26 cellular contexts compared by ENCODE assay signal in the genomic region with DNA sequence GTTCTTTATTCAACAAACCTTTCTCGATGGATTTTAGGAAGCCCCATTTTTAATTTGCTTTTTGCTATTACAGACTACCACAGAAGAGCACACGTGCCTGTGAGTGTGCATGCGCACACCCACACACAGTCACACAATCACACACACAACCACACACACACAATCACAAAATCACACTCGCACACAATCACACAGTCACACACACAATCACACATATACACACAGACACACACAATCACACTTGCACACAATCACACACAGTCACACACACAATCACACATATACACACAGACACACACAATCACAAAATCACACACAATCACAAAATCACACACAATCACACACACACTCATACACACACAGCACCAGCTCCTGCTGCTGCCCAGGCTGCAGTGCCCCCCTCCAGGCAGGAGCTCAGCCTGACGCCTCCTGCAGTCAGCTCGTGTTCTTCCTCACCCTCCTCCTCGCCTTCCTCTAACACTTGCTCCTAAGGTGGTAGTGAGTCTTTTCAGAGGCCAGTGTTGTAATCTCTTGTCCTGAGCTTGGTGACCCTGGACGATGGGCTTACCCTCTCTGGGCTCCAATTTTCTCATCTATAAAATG.
DNase-seq lines count a peak whose midpoint lies in the region; ATAC-seq, FAIRE-seq and TF ChIP-seq lines count a peak whose summit lies in the region.
"Had no signal": no experiment of that assay in that cellular context is flagged by ENCODE, and none has a peak within 500 bp of the region (broad histone marks: within the 10 kb centered on the region; RNA-seq: fewer than 3 reads in every experiment).

No MANE protein-coding gene starts in this region.

- H3K4me3 Mint-ChIP-seq in osteocyte (ENCODE audit: unreplicated experiment), result no peak overlapping the region
- H3K4me3 Mint-ChIP-seq: CD4-positive, alpha-beta memory T cell had no signal

- H3K27me3 Mint-ChIP-seq in osteocyte (ENCODE audit: unreplicated experiment), result no peaks in the 10 kb centered on the region

- H3K36me3 ChIP-seq in HepG2 (replicated peaks in 1 of 2; ENCODE audit: control insufficient read depth in 1 of 2, insufficient read depth in 2 of 2, low read length in 2 of 2) (no peaks in the 10 kb centered on the region), right lobe of liver (no peaks in the 10 kb centered on the region), bronchial epithelial cell (ENCODE audit: control insufficient read depth, insufficient read depth, low read length) (no peaks in the 10 kb centered on the region), esophagus squamous epithelium (no peaks in the 10 kb centered on the region)

- no peak for FAIRE-seq in HepG2 (lab: Jason Lieb, UNC)
- FAIRE-seq in bronchial epithelial cell (lab: Jason Lieb, UNC), result peak; percentile 88
- FAIRE-seq: A549, G401.6, GM19239, H1, RCC 7860 had no signal

- no peak overlapping the region for H3K27ac Mint-ChIP-seq in osteocyte (ENCODE audit: unreplicated experiment)
- H3K27ac Mint-ChIP-seq: CD4-positive, alpha-beta memory T cell had no signal

- H3K4me2 ChIP-seq in HepG2 (ENCODE audit: low read depth, low read length), result no peak overlapping the region
- H3K4me2 ChIP-seq: A549 had no signal

- no peak for TF ChIP-seq RAD21 in HepG2 (CRISPR knock-in tag; IDR thresholded peaks at IDR 0.05)

- TF ChIP-seq POLR2A in HepG2 (IDR thresholded peaks at IDR 0.05; ENCODE audit: insufficient read depth in 1 of 2, low read depth in 2 of 2, low read length in 2 of 2) (no peak), right lobe of liver (IDR thresholded peaks at IDR 0.05) (no peak), esophagus squamous epithelium (IDR thresholded peaks at IDR 0.05) (no peak)

- H3K4me1 ChIP-seq in HepG2 (ENCODE audit: insufficient read depth, low read length), result no peaks in the 10 kb centered on the region
- H3K4me1 ChIP-seq in right lobe of liver, result no peaks in the 10 kb centered on the region
- H3K4me1 ChIP-seq in esophagus squamous epithelium, result peaks cover 7 to 29% (median 17%) of the 10 kb centered on the region in 3 donors
- H3K4me1 ChIP-seq: A549 had no signal

- H3K9me3 Mint-ChIP-seq in osteocyte (ENCODE audit: unreplicated experiment), result peaks cover 4% of the 10 kb centered on the region

- CTCF ChIA-PET in HepG2 (lab: Yijun Ruan, JAX; ENCODE audit: low intra/inter-chr PET ratio, low total read pairs), result no interaction called here

- H2AFZ ChIP-seq in HepG2 (ENCODE audit: low read length), result no peak overlapping the region

- in situ Hi-C loops in HepG2 (cut with HindIII; ENCODE audit: extremely low pct_ligation_motif_present, low pct_unique_long_range_greater_than_20kb), result no loop called here

- TF ChIP-seq CTCF in HepG2 (CRISPR knock-in tag; IDR thresholded peaks at IDR 0.05), result no peak
- TF ChIP-seq CTCF in right lobe of liver (IDR thresholded peaks at IDR 0.05), result no peak
- no peak for TF ChIP-seq CTCF in bronchial epithelial cell (IDR thresholded peaks at IDR 0.05; ENCODE audit: insufficient read depth, low read length, severe bottlenecking)
- no peak for TF ChIP-seq CTCF in osteocyte (IDR thresholded peaks at IDR 0.05)
- no peak for TF ChIP-seq CTCF in esophagus squamous epithelium (IDR thresholded peaks at IDR 0.05)

- no peak overlapping the region for H3K27ac ChIP-seq in HepG2 (ENCODE audit: extremely low read length, insufficient read depth, low read length)
- no peak overlapping the region for H3K27ac ChIP-seq in right lobe of liver
- no peak overlapping the region for H3K27ac ChIP-seq in esophagus squamous epithelium
- H3K27ac ChIP-seq: A549, SK-N-MC had no signal

- H4K20me1 ChIP-seq in HepG2 (ENCODE audit: insufficient read depth, low read length), result no peaks in the 10 kb centered on the region

- ATAC-seq in HepG2 (no peak), right lobe of liver (no peak), HG02938 (IDR thresholded peaks at IDR 0.05; ENCODE audit: unreplicated experiment) (no peak)
- ATAC-seq: A549 had no signal

- POLR2A ChIA-PET in HepG2 (lab: Yijun Ruan, JAX), result no interaction called here

- intact Hi-C loops in HepG2 (cut with micrococcal nuclease; ENCODE audit: unreplicated experiment) (no loop called here), right lobe of liver (cut with DNase I) (no loop called here), esophagus squamous epithelium (cut with DNase I) (no loop called here)

- H3K4me3 ChIP-seq in HepG2 (replicated peaks in 1 of 3; ENCODE audit: insufficient read depth in 1 of 3, low read depth in 2 of 3, low read length in 3 of 3) (no peak overlapping the region), right lobe of liver (no peak overlapping the region), bronchial epithelial cell (ENCODE audit: low read depth, low read length) (no peak overlapping the region), esophagus squamous epithelium (no peak overlapping the region)
- H3K4me3 ChIP-seq: A549, SK-N-MC had no signal

- H3K4me1 Mint-ChIP-seq in osteocyte (ENCODE audit: unreplicated experiment), result no peaks in the 10 kb centered on the region
- H3K4me1 Mint-ChIP-seq: CD4-positive, alpha-beta memory T cell had no signal

- no peak overlapping the region for H3K9ac ChIP-seq in HepG2 (ENCODE audit: insufficient read depth, low read depth, low read length)

- no peaks in the 10 kb centered on the region for H3K9me3 ChIP-seq in HepG2 (ENCODE audit: low read length)
- H3K9me3 ChIP-seq in right lobe of liver, result no peaks in the 10 kb centered on the region
- no peaks in the 10 kb centered on the region for H3K9me3 ChIP-seq in esophagus squamous epithelium
- H3K9me3 ChIP-seq: A549 had no signal

- H3K36me3 Mint-ChIP-seq in osteocyte (ENCODE audit: unreplicated experiment), result no peaks in the 10 kb centered on the region
- H3K36me3 Mint-ChIP-seq: CD4-positive, alpha-beta memory T cell had no signal

- WGBS in HepG2 (ENCODE audit: low lambda C conversion rate), result 45% methylated on average over 8 of the region's 8 CpGs
- 53% methylated on average over 8 of the region's 8 CpGs for WGBS in right lobe of liver (ENCODE audit: insufficient coverage, low coverage, low lambda C conversion rate, missing lambda C conversion rate)
- WGBS in esophagus squamous epithelium, 2 donors, result 86 to 87% methylated on average over 8 of the region's 8 CpGs

- H3K27me3 ChIP-seq in HepG2 (ENCODE audit: control insufficient read depth in 1 of 2, insufficient read depth in 2 of 2, low read length in 2 of 2) (peaks cover 3 to 45% of the 10 kb centered on the region in 2 experiments; a peak in 4 of 5 replicates), right lobe of liver (no peaks in the 10 kb centered on the region), bronchial epithelial cell (ENCODE audit: control insufficient read depth, insufficient read depth, low read length) (no peaks in the 10 kb centered on the region), esophagus squamous epithelium (peaks cover 0 to 11% (median 0%) of the 10 kb centered on the region in 4 donors)

- no TSS peak for BruUV-seq in HepG2 (replicated peaks; lab: Mats Ljungman, UMichigan)

- H3K79me2 ChIP-seq in HepG2 (ENCODE audit: insufficient read depth, low read length), result no peaks in the 10 kb centered on the region

- TF ChIP-seq EP300 in HepG2 (IDR thresholded peaks at IDR 0.05; ENCODE audit: low read depth in 2 of 2, low read length in 2 of 2) (no peak), HepG2 (CRISPR knock-in tag; IDR thresholded peaks at IDR 0.05; ENCODE audit: borderline replicate concordance) (no peak)

- DNase-seq in HepG2 (ENCODE audit: low spot score) (no peak), right lobe of liver (no peak), bronchial epithelial cell (ENCODE audit: low read depth) (no peak), osteocyte (ENCODE audit: extremely low spot score, unreplicated experiment) (peak; percentile 59), NCI-H1694 treated with DMSO at 0.1 percent for 48 hours (lab: John Stamatoyannopoulos, UW) (no peak), esophagus squamous epithelium (lab: John Stamatoyannopoulos, UW) (no peak)
- DNase-seq: C1 segment of cervical spinal cord; CD4-positive, alpha-beta memory T cell; COR-L47; DMS53; KBM-7; MV-4-11; NCI-H1105; NCI-H146; NCI-H2029; NCI-H446; NCI-H524 treated with DMSO at 0.1 percent for 48 hours; NCI-H774; SIG-M5 had no signal

TF ChIP-seq in HepG2, 621 proteins besides CTCF, POLR2A, EP300 and RAD21 (continues in another document):
- no peak for TF ChIP-seq CREB1 (IDR thresholded peaks at IDR 0.05)
- no peak for TF ChIP-seq CREB1 (CRISPR knock-in tag; IDR thresholded peaks at IDR 0.05)
- TF ChIP-seq ZFAT (CRISPR knock-in tag; conservative IDR thresholded peaks at IDR 0.05), result no peak
